28 cellular contexts compared by ENCODE assay signal in the genomic region with DNA sequence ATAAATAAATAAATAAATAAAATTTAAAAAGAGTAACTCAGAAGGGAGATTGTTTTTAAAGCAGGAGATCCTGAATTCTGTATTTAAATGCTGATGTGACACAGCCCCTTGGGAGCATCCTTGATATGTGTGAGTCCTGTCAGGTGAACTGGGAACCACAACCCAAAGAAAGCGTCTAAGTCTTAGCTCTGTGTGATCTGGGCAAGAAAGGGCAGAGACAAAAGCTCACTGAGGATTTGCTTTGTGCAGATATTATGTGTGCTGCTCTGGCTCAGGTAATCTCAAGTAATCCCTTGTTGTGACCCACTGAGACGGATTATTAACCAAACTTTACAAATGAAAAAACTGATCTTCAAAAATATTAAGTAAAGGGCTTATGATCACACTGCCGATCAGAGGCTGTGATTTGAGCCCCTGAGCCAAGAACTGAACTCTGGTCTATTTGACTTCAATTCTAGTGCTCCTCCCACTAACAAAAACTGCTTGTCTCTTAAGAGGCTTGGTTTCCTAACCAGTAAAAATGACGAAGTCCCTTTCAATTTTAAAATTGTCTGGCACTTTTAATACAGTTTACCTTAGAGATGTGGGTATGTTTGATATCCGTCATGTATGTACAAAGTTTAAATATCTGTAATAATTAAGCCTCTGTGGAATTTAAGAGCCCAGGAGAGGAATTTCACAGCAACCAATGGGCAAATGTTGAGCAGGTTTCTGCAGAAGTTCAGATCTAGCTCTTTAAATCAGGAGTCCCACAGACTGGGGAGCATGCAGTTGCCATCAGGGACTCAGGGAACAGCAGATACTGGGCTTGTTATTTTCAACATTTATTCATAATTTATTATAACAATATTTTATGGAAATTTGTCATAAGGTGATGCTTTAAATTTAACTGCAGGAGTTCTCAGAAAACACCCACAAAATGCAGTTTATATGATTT. TPM values are rescaled to one million over a fixed set of nuclear protein-coding genes. Genes with fewer than 3 reads are reported as not detected.
A peak's percentile ranks its signal among the peaks of the same experiment; 100 is the strongest.
DNase-seq lines count a peak whose midpoint lies in the region; ATAC-seq and TF ChIP-seq lines count a peak whose summit lies in the region.
"Had no signal": no experiment of that assay in that cellular context is flagged by ENCODE, and none has a peak within 500 bp of the region (broad histone marks: within the 10 kb centered on the region; RNA-seq: fewer than 3 reads in every experiment).

No MANE protein-coding gene starts in this region.

- no peak overlapping the region for H2BK5ac ChIP-seq in trophoblast cell (ENCODE audit: low read depth, low read length, poor library complexity)

- no peak overlapping the region for H3K18ac ChIP-seq in trophoblast cell (ENCODE audit: low read length)

- no peaks in the 10 kb centered on the region for H4K20me1 ChIP-seq in DOHH2 (ENCODE audit: control insufficient read depth, insufficient read depth, low read depth, low read length)

- no peak for TF ChIP-seq RAD21 in liver (IDR thresholded peaks at IDR 0.05)

- H3K4me1 Mint-ChIP-seq in activated CD8-positive, alpha-beta memory T cell treated with anti-CD3 and anti-CD28 coated beads, Interleukin-2, amount 10 ng/mL, durations not matched to agents 7 days and 5 days: peaks cover 25% of the 10 kb centered on the region
- no peaks in the 10 kb centered on the region for H3K4me1 Mint-ChIP-seq in immature natural killer cell

- intact Hi-C loops in adrenal gland (cut with DNase I): no loop called here

- H3K9me3 ChIP-seq in DOHH2 (ENCODE audit: control insufficient read depth, insufficient read depth, low read length) (no peaks in the 10 kb centered on the region), WERI-Rb-1 (ENCODE audit: severe bottlenecking) (peaks cover 3% of the 10 kb centered on the region), liver (ENCODE audit: control insufficient read depth in 4 of 4, low read length in 3 of 4) (no peaks in the 10 kb centered on the region), trophoblast cell (ENCODE audit: insufficient read depth, low read depth, low read length) (no peaks in the 10 kb centered on the region), adrenal gland (replicated peaks in 1 of 3) (no peaks in the 10 kb centered on the region)
- H3K9me3 ChIP-seq: Caco-2 had no signal

- H3K79me2 ChIP-seq in DOHH2 (ENCODE audit: control insufficient read depth, low read length) (peaks cover 55% of the 10 kb centered on the region), trophoblast cell (ENCODE audit: control insufficient read depth, insufficient read depth, low read length, poor library complexity) (no peaks in the 10 kb centered on the region)

- ATAC-seq in activated CD8-positive, alpha-beta memory T cell treated with anti-CD3 and anti-CD28 coated beads, Interleukin-2, amount 10 ng/mL, durations not matched to agents 7 days and 5 days: no peak
- ATAC-seq: Panc1 had no signal

- no peaks in the 10 kb centered on the region for H3K27me3 ChIP-seq in DOHH2 (ENCODE audit: control insufficient read depth, low read length)
- no peaks in the 10 kb centered on the region for H3K27me3 ChIP-seq in WERI-Rb-1 (ENCODE audit: insufficient read depth, low read depth, severe bottlenecking)
- H3K27me3 ChIP-seq in liver (ENCODE audit: control insufficient read depth in 4 of 4, insufficient read depth in 4 of 4, low read length in 3 of 4): no peaks in the 10 kb centered on the region
- H3K27me3 ChIP-seq in trophoblast cell (ENCODE audit: insufficient read depth, low read length): no peaks in the 10 kb centered on the region
- no peaks in the 10 kb centered on the region for H3K27me3 ChIP-seq in adrenal gland
- H3K27me3 ChIP-seq: BLaER1 treated with 17β-estradiol and CSF1 and Interleukin-3, amounts not matched to agents 10 nM and 100 nM had no signal

- H3K9me2 ChIP-seq in DOHH2 (replicated peaks; ENCODE audit: control insufficient read depth, low read length): no peaks in the 10 kb centered on the region

- no peak overlapping the region for H2AK5ac ChIP-seq in trophoblast cell (ENCODE audit: low read length)

- no peak overlapping the region for H2BK120ac ChIP-seq in trophoblast cell (ENCODE audit: insufficient read depth, low read length, poor library complexity)

- H3K4me3 ChIP-seq in DOHH2 (ENCODE audit: low read length) (peak overlapping the region; percentile 14; the same call in 1 of the 2 replicates), WERI-Rb-1 (ENCODE audit: low read depth, low read length) (no peak overlapping the region), liver (ENCODE audit: low read depth in 1 of 3, low read length in 3 of 3) (no peak overlapping the region), trophoblast cell (ENCODE audit: low read depth, low read length) (no peak overlapping the region), adrenal gland (no peak overlapping the region)
- H3K4me3 ChIP-seq: BLaER1 treated with 17β-estradiol and CSF1 and Interleukin-3, amounts not matched to agents 10 nM and 100 nM; SK-N-MC had no signal

- H3K14ac ChIP-seq in trophoblast cell (ENCODE audit: low read length): no peak overlapping the region

- no peak overlapping the region for H2AFZ ChIP-seq in trophoblast cell (ENCODE audit: insufficient read depth, low read length, poor library complexity)

- no peaks in the 10 kb centered on the region for H3K79me1 ChIP-seq in trophoblast cell (ENCODE audit: low read length)

- no peak overlapping the region for H4K8ac ChIP-seq in trophoblast cell (ENCODE audit: low read depth, low read length)

- H3K27ac ChIP-seq in DOHH2 (ENCODE audit: low read depth, low read length) (peak overlapping the region; percentile 87), WERI-Rb-1 (no peak overlapping the region; the same call in 1 of the 2 replicates), liver (ENCODE audit: low read depth in 1 of 2, low read length in 2 of 2) (no peak overlapping the region), trophoblast cell (ENCODE audit: low read depth, low read length) (no peak overlapping the region), adrenal gland (no peak overlapping the region)
- H3K27ac ChIP-seq: RWPE1, SK-N-MC had no signal

- H3K4me2 ChIP-seq in DOHH2 (ENCODE audit: low read length) (peak overlapping the region; percentile 62), trophoblast cell (ENCODE audit: low read length) (no peak overlapping the region)

- H3K27ac Mint-ChIP-seq in activated CD8-positive, alpha-beta memory T cell treated with anti-CD3 and anti-CD28 coated beads, Interleukin-2, amount 10 ng/mL, durations not matched to agents 7 days and 5 days: no peak overlapping the region
- no peak overlapping the region for H3K27ac Mint-ChIP-seq in immature natural killer cell
- H3K27ac Mint-ChIP-seq: CD4-positive, alpha-beta memory T cell had no signal

- no peak overlapping the region for H4K91ac ChIP-seq in trophoblast cell (ENCODE audit: low read depth, low read length)

- H3K36me3 Mint-ChIP-seq in activated CD8-positive, alpha-beta memory T cell treated with anti-CD3 and anti-CD28 coated beads, Interleukin-2, amount 10 ng/mL, durations not matched to agents 7 days and 5 days: peaks cover 3% of the 10 kb centered on the region
- H3K36me3 Mint-ChIP-seq in immature natural killer cell: no peaks in the 10 kb centered on the region
- H3K36me3 Mint-ChIP-seq: CD4-positive, alpha-beta memory T cell had no signal

- H3K9ac ChIP-seq in liver (ENCODE audit: low read depth in 1 of 2, low read length in 2 of 2) (no peak overlapping the region), trophoblast cell (ENCODE audit: low read length) (no peak overlapping the region)

- H3K4ac ChIP-seq in trophoblast cell (ENCODE audit: low read depth, low read length): no peak overlapping the region

- H3F3A ChIP-seq in DOHH2 (ENCODE audit: control insufficient read depth, insufficient read depth): peaks cover 38% of the 10 kb centered on the region

- DNase-seq in WERI-Rb-1: peak; percentile 33
- DNase-seq in trophoblast cell: peak; percentile 22 to 90
- DNase-seq in activated CD8-positive, alpha-beta memory T cell treated with anti-CD3 and anti-CD28 coated beads, Interleukin-2, amount 10 ng/mL, durations not matched to agents 7 days and 5 days: no peak
- DNase-seq in adrenal gland: no peak
- no peak for DNase-seq in immature natural killer cell
- DNase-seq in COR-L47 (lab: John Stamatoyannopoulos, UW): no peak
- DNase-seq: Caco-2; CD4-positive, alpha-beta memory T cell; DMS 273 treated with DMSO at 0.1 percent for 48 hours; DMS79; GF-D8; H7; KBM-7; MV-4-11; NCI-H1105 treated with DMSO at 0.1 percent for 48 hours; NCI-H146; NCI-H1930; NCI-H2107; NCI-H446; NCI-H524 treated with DMSO at 0.1 percent for 48 hours; NCI-H774; SHP77 had no signal

- H2BK12ac ChIP-seq in trophoblast cell (ENCODE audit: low read length): no peak overlapping the region

- TF ChIP-seq CTCF in DOHH2 (IDR thresholded peaks at IDR 0.05; ENCODE audit: low read depth, low read length, poor library complexity, severe bottlenecking): no peak
- TF ChIP-seq CTCF in WERI-Rb-1 (IDR thresholded peaks at IDR 0.05; ENCODE audit: low read depth, low read length): no peak
- TF ChIP-seq CTCF in liver (IDR thresholded peaks at IDR 0.05; ENCODE audit: low read depth, low read length, missing input control): no peak
- no peak for TF ChIP-seq CTCF in adrenal gland (IDR thresholded peaks at IDR 0.05)

- H3K36me3 ChIP-seq in DOHH2 (ENCODE audit: control insufficient read depth, low read length) (peaks cover 21% of the 10 kb centered on the region), WERI-Rb-1 (no peaks in the 10 kb centered on the region), liver (ENCODE audit: control insufficient read depth in 4 of 4, insufficient read depth in 3 of 4, low read depth in 1 of 4, low read length in 3 of 4) (peaks cover 0 to 13% (median 2%) of the 10 kb centered on the region in 4 donors), trophoblast cell (ENCODE audit: control insufficient read depth in 1 of 2, insufficient read depth in 2 of 2, low read length in 2 of 2) (no peaks in the 10 kb centered on the region), adrenal gland (replicated peaks in 1 of 2) (no peaks in the 10 kb centered on the region)

- H4K12ac ChIP-seq in trophoblast cell (ENCODE audit: low read depth, low read length): no peak overlapping the region

- H3K4me1 ChIP-seq in DOHH2 (ENCODE audit: control insufficient read depth, low read length): peaks cover 100% of the 10 kb centered on the region
- peaks cover 0 to 3% (median 2%) of the 10 kb centered on the region in 4 donors for H3K4me1 ChIP-seq in liver (ENCODE audit: control insufficient read depth in 4 of 4, insufficient read depth in 4 of 4, low read length in 3 of 4)
- H3K4me1 ChIP-seq in trophoblast cell (ENCODE audit: control insufficient read depth in 1 of 2, insufficient read depth in 2 of 2, low read length in 2 of 2): peaks cover 0 to 2% of the 10 kb centered on the region in 2 experiments
- H3K4me1 ChIP-seq in adrenal gland (replicated peaks in 1 of 2): no peaks in the 10 kb centered on the region
- H3K4me1 ChIP-seq: Caco-2 had no signal

- H3K23ac ChIP-seq in trophoblast cell (ENCODE audit: low read length): no peak overlapping the region

- H3K9me3 Mint-ChIP-seq in activated CD8-positive, alpha-beta memory T cell treated with anti-CD3 and anti-CD28 coated beads, Interleukin-2, amount 10 ng/mL, durations not matched to agents 7 days and 5 days (ENCODE audit: low read depth): peaks cover 1% of the 10 kb centered on the region
- H3K9me3 Mint-ChIP-seq in immature natural killer cell: no peaks in the 10 kb centered on the region

- no peak overlapping the region for H3K4me3 Mint-ChIP-seq in activated CD8-positive, alpha-beta memory T cell treated with anti-CD3 and anti-CD28 coated beads, Interleukin-2, amount 10 ng/mL, durations not matched to agents 7 days and 5 days
- no peak overlapping the region for H3K4me3 Mint-ChIP-seq in immature natural killer cell
- H3K4me3 Mint-ChIP-seq: CD4-positive, alpha-beta memory T cell had no signal

- CTCF ChIA-PET in activated CD8-positive, alpha-beta memory T cell treated with anti-CD3 and anti-CD28 coated beads, Interleukin-2, amount 10 ng/mL, durations not matched to agents 7 days and 5 days (lab: Charles Lee): no interaction called here

- WGBS in liver: 53% methylated on average over 5 of the region's 5 CpGs
- WGBS in trophoblast cell (ENCODE audit: extremely low coverage, insufficient coverage, insufficient read length): no CpG with 5 or more reads among the region's 5 CpGs
- 87 to 92% (median 89%) methylated on average over 5 of the region's 5 CpGs for WGBS in adrenal gland, 4 donors

- peaks cover 12% of the 10 kb centered on the region for H3K27me3 Mint-ChIP-seq in activated CD8-positive, alpha-beta memory T cell treated with anti-CD3 and anti-CD28 coated beads, Interleukin-2, amount 10 ng/mL, durations not matched to agents 7 days and 5 days
- peaks cover 0 to 10% (median 0%) of the 10 kb centered on the region in 3 donors for H3K27me3 Mint-ChIP-seq in immature natural killer cell (ENCODE audit: low read depth in 3 of 3)

- no peak for TF ChIP-seq POLR2A in adrenal gland (IDR thresholded peaks at IDR 0.05)

RNA-seq across cellular contexts. Expression of gene CPM, which starts 46.1 kb away (rescaled TPM):
- 10 to 100 TPM; 22.7 to 65.0 TPM for total RNA-seq in liver
- 10 to 100 TPM; 14.2 to 25.4 TPM for polyA plus RNA-seq in liver
- polyA plus RNA-seq in trophoblast cell (2013): 133 and 138 TPM in 2 replicates
- 1 to 10 TPM; 1.1 to 6.1 TPM for total RNA-seq in activated CD8-positive, alpha-beta memory T cell treated with anti-CD3 and anti-CD28 coated beads, Interleukin-2, amount 10 ng/mL, durations not matched to agents 7 days and 5 days
- 100 to 1,000 TPM in 1 of 8 donors, 10 to 100 TPM in 7; 24.9 to 170 (median 70.6) TPM for total RNA-seq in adrenal gland
- polyA plus RNA-seq in adrenal gland: 10 to 100 TPM; 10.8 to 24.6 (median 13.3) TPM
- under 1 TPM in 2 of 3 donors, not detected in 1; 0.06 to 0.69 TPM for polyA plus RNA-seq in immature natural killer cell

Comparison
In these comparisons a context has a peak if more than half of its experiments do, and no peak if none do; other contexts are left out.
1. DNase-seq: peak in WERI-Rb-1 (single experiment) and trophoblast cell (2 of 2); none in activated CD8-positive, alpha-beta memory T cell treated with anti-CD3 and anti-CD28 coated beads, Interleukin-2, amount 10 ng/mL, durations not matched to agents 7 days and 5 days (single experiment), adrenal gland (0 of 7), immature natural killer cell (0 of 3) and COR-L47 (single experiment).